ENCODE assay signal across 9 cellular contexts in genomic region chr12:57230381-57231155, GRCh38. TPM values are rescaled to one million over a fixed set of nuclear protein-coding genes. Genes with fewer than 3 reads are reported as not detected.
DNase-seq lines count a peak whose midpoint lies in the region; ATAC-seq, FAIRE-seq and TF ChIP-seq lines count a peak whose summit lies in the region.
"Had no signal": no experiment of that assay in that cellular context is flagged by ENCODE, and none has a peak within 500 bp of the region (broad histone marks: within the 10 kb centered on the region; RNA-seq: fewer than 3 reads in every experiment).

No MANE protein-coding gene starts in this region.

- ATAC-seq in activated T-cell treated with anti-CD3 and anti-CD28 coated beads, Interleukin-2, amount 50 U/mL, for 4 hours: no peak
- ATAC-seq in HepG2 (peak; percentile 7), HG03460 (IDR thresholded peaks at IDR 0.05; ENCODE audit: unreplicated experiment) (no peak), GM21529 (IDR thresholded peaks at IDR 0.05; ENCODE audit: unreplicated experiment) (no peak)

- peaks cover 0 to 19% of the 10 kb centered on the region in 2 experiments; a peak in 4 of 5 replicates for H3K27me3 ChIP-seq in HepG2 (ENCODE audit: control insufficient read depth in 1 of 2, insufficient read depth in 2 of 2, low read length in 2 of 2)
- H3K27me3 ChIP-seq in tibial nerve: peaks cover 0 to 25% of the 10 kb centered on the region in 2 donors

- no peaks in the 10 kb centered on the region for H3K9me3 ChIP-seq in HepG2 (ENCODE audit: low read length)
- no peaks in the 10 kb centered on the region for H3K9me3 ChIP-seq in tibial nerve

- H3K4me3 Mint-ChIP-seq in activated T-cell treated with anti-CD3 and anti-CD28 coated beads, Interleukin-2, amount 50 U/mL, for 4 hours: peak overlapping the region; percentile 99

- no peak overlapping the region for H2AFZ ChIP-seq in HepG2 (ENCODE audit: low read length)

- TF ChIP-seq CTCF in astrocyte of the spinal cord (IDR thresholded peaks at IDR 0.05; ENCODE audit: low read depth, low read length) (no peak), HepG2 (CRISPR knock-in tag; IDR thresholded peaks at IDR 0.05) (no peak), tibial nerve (IDR thresholded peaks at IDR 0.05) (no peak)

- CTCF ChIA-PET in HepG2 (lab: Yijun Ruan, JAX; ENCODE audit: low intra/inter-chr PET ratio, low total read pairs): interaction anchor here (8.7 kb wide), 1 partner anchor 9 kb away, joined by 87 read pairs; a partner anchor contains a TSS

- peaks cover 81% of the 10 kb centered on the region for H3K4me1 ChIP-seq in HepG2 (ENCODE audit: insufficient read depth, low read length)
- peaks cover 4 to 55% (median 25%) of the 10 kb centered on the region in 4 donors for H3K4me1 ChIP-seq in tibial nerve

- H3K9ac ChIP-seq in HepG2 (ENCODE audit: insufficient read depth, low read depth, low read length): peak overlapping the region; percentile 95

- WGBS in HepG2 (ENCODE audit: low lambda C conversion rate): 3% methylated on average over 8 of the region's 10 CpGs
- 37 to 46% methylated on average over 10 of the region's 10 CpGs for WGBS in tibial nerve, 2 donors

- H3K36me3 ChIP-seq in HepG2 (replicated peaks in 1 of 2; ENCODE audit: control insufficient read depth in 1 of 2, insufficient read depth in 2 of 2, low read length in 2 of 2) (peaks cover 20 to 34% of the 10 kb centered on the region in 2 experiments), tibial nerve (peaks cover 0 to 40% (median 14%) of the 10 kb centered on the region in 3 donors)

- no peak for TF ChIP-seq RAD21 in HepG2 (CRISPR knock-in tag; IDR thresholded peaks at IDR 0.05)

- H3K79me2 ChIP-seq in HepG2 (ENCODE audit: insufficient read depth, low read length): peaks cover 33% of the 10 kb centered on the region

- peaks cover 22% of the 10 kb centered on the region for H3K27me3 Mint-ChIP-seq in activated T-cell treated with anti-CD3 and anti-CD28 coated beads, Interleukin-2, amount 50 U/mL, for 4 hours (ENCODE audit: low read depth)

- H3K27ac ChIP-seq in HepG2 (ENCODE audit: extremely low read length, insufficient read depth, low read length): peak overlapping the region; percentile 95
- H3K27ac ChIP-seq in tibial nerve: peak overlapping the region; percentile 15 to 93 (median 78)
- no peak overlapping the region for H3K27ac ChIP-seq in caudate nucleus (ENCODE audit: low read depth, low read length)

- H3K4me1 Mint-ChIP-seq in activated T-cell treated with anti-CD3 and anti-CD28 coated beads, Interleukin-2, amount 50 U/mL, for 4 hours (ENCODE audit: low read depth): peaks cover 51% of the 10 kb centered on the region

- no peaks in the 10 kb centered on the region for H3K9me3 Mint-ChIP-seq in activated T-cell treated with anti-CD3 and anti-CD28 coated beads, Interleukin-2, amount 50 U/mL, for 4 hours

- intact Hi-C loops in HepG2 (cut with micrococcal nuclease; ENCODE audit: unreplicated experiment): loop anchor here (1.0 kb wide), 1 partner anchor 9 kb away; no protein-coding TSS in a partner anchor

- in situ Hi-C loops in astrocyte of the spinal cord (cut with HindIII; ENCODE audit: low sequenced_read_pairs): no loop called here
- in situ Hi-C loops in HepG2 (cut with HindIII; ENCODE audit: extremely low pct_ligation_motif_present, low pct_unique_long_range_greater_than_20kb): no loop called here

- peak overlapping the region; percentile 97 for H3K4me2 ChIP-seq in HepG2 (ENCODE audit: low read depth, low read length)

- no peak for FAIRE-seq in HepG2 (lab: Jason Lieb, UNC)

- BruUV-seq in HepG2 (replicated peaks; lab: Mats Ljungman, UMichigan): TSS peak; percentile 63

- TF ChIP-seq POLR2A in HepG2 (IDR thresholded peaks at IDR 0.05; ENCODE audit: insufficient read depth in 1 of 2, low read depth in 2 of 2, low read length in 2 of 2) (no peak), tibial nerve (IDR thresholded peaks at IDR 0.05) (no peak)

- H3K4me3 ChIP-seq in astrocyte of the spinal cord (ENCODE audit: low read depth, low read length) (peak overlapping the region; percentile 72), HepG2 (replicated peaks in 1 of 3; ENCODE audit: insufficient read depth in 1 of 3, low read depth in 2 of 3, low read length in 3 of 3) (peak overlapping the region; percentile 71 to 82 (median 75)), tibial nerve (peak overlapping the region; percentile 44 to 77 (median 64))

- peaks cover 11% of the 10 kb centered on the region; the same call in 1 of the 2 replicates for H4K20me1 ChIP-seq in HepG2 (ENCODE audit: insufficient read depth, low read length)

- POLR2A ChIA-PET in HepG2 (lab: Yijun Ruan, JAX): interaction anchor here (0.8 to 3.2 kb wide), 19 partner anchors 9 to 290 kb away, joined by 3 to 116 read pairs (median 8); partner anchors contain the start of genes DDIT3, INHBE, LRP1 and NEMP1

- peaks cover 53% of the 10 kb centered on the region for H3K36me3 Mint-ChIP-seq in activated T-cell treated with anti-CD3 and anti-CD28 coated beads, Interleukin-2, amount 50 U/mL, for 4 hours (ENCODE audit: insufficient read depth)

- no peak for TF ChIP-seq EP300 in HepG2 (IDR thresholded peaks at IDR 0.05; ENCODE audit: low read depth in 2 of 2, low read length in 2 of 2)
- TF ChIP-seq EP300 in HepG2 (CRISPR knock-in tag; IDR thresholded peaks at IDR 0.05; ENCODE audit: borderline replicate concordance): no peak
- no peak for TF ChIP-seq EP300 in tibial nerve (IDR thresholded peaks at IDR 0.05)

- no peak for DNase-seq in activated T-cell treated with anti-CD3 and anti-CD28 coated beads, Interleukin-2, amount 50 U/mL, for 4 hours
- no peak for DNase-seq in activated T-cell treated with anti-CD3 and anti-CD28 coated beads, Interleukin-2, amount 50 U/mL, for 1 hour
- DNase-seq in astrocyte of the spinal cord (ENCODE audit: low read depth, low spot score) (no peak), HepG2 (ENCODE audit: low spot score) (peak; percentile 34), tibial nerve (ENCODE audit: low spot score in 2 of 2) (no peak), caudate nucleus (lab: John Stamatoyannopoulos, UW) (no peak)
- DNase-seq: NCI-H526 treated with DMSO at 0.1 percent for 48 hours had no signal

RNA-seq across cellular contexts. Expression of gene SHMT2, which starts 1.1 kb away (rescaled TPM):
- 100 to 1,000 TPM; 373 to 414 (median 383) TPM for total RNA-seq in activated T-cell treated with anti-CD3 and anti-CD28 coated beads, Interleukin-2, amount 50 U/mL, for 4 hours
- total RNA-seq in HepG2 (2016; rRNA removed; fragmentation: Illumina TruSeq; extraction: Trizol) (181 and 184 TPM in 2 replicates), tibial nerve (10 to 100 TPM; 18.4 to 77.3 (median 32.6) TPM)
- 34.5 and 40.7 TPM in 2 replicates for total RNA-seq in HepG2 (2016; cell fraction: cytosol; rRNA removed; fragmentation: Illumina TruSeq; extraction: Trizol; ENCODE audit: low read depth)
- 185 and 193 TPM in 2 replicates for total RNA-seq in HepG2 (2016; cell fraction: insoluble cytoplasmic fraction; rRNA removed; fragmentation: Illumina TruSeq; extraction: Trizol)
- 86.2 and 91.5 TPM in 2 replicates for total RNA-seq in HepG2 (2016; cell fraction: membrane; rRNA removed; fragmentation: Illumina TruSeq; extraction: Trizol)
- total RNA-seq in HepG2 (2016; cell fraction: nucleus; rRNA removed; fragmentation: Illumina TruSeq; extraction: Trizol): 87.0 and 104 TPM in 2 replicates
- 393 and 420 TPM in 2 replicates for polyA plus RNA-seq in HepG2 (2011; rRNA removed)
- polyA plus RNA-seq in HepG2 (2011; cell fraction: cytosol; rRNA removed): 388 and 543 TPM in 2 replicates
- 527 and 559 TPM in 2 replicates for polyA plus RNA-seq in HepG2 (2011; cell fraction: nucleus; rRNA removed)
- 193 and 317 TPM in 2 replicates for polyA plus RNA-seq in HepG2 (2012)
- polyA plus RNA-seq in HepG2 (2016; cell fraction: cytosol; fragmentation: Illumina TruSeq; extraction: Trizol; ENCODE audit: low read depth): 47.3 and 51.9 TPM in 2 replicates
- polyA plus RNA-seq in HepG2 (2016; cell fraction: insoluble cytoplasmic fraction; fragmentation: Illumina TruSeq; extraction: Trizol; ENCODE audit: low read depth): 228 and 257 TPM in 2 replicates
- polyA plus RNA-seq in HepG2 (2016; cell fraction: membrane; fragmentation: Illumina TruSeq; extraction: Trizol; ENCODE audit: low read depth): 85.7 and 97.2 TPM in 2 replicates
- 161 and 174 TPM in 2 replicates for polyA plus RNA-seq in HepG2 (2016; cell fraction: nucleus; fragmentation: Illumina TruSeq; extraction: Trizol; ENCODE audit: insufficient read depth, low read depth)
- polyA minus RNA-seq in HepG2 (2011; rRNA and poly(A)+ RNA removed; ENCODE audit: low replicate concordance): 452 and 685 TPM in 2 replicates
- polyA minus RNA-seq in HepG2 (2011; cell fraction: cytosol; rRNA and poly(A)+ RNA removed): 216 and 224 TPM in 2 replicates
- polyA minus RNA-seq in HepG2 (2011; cell fraction: nucleus; rRNA and poly(A)+ RNA removed): 130 and 151 TPM in 2 replicates

RNA-seq across cellular contexts. Expression of gene NXPH4, which starts 14.0 kb away (rescaled TPM):
- total RNA-seq in activated T-cell treated with anti-CD3 and anti-CD28 coated beads, Interleukin-2, amount 50 U/mL, for 4 hours: under 1 TPM in 2 of 3 donors, not detected in 1; 0.20 to 0.24 TPM
- total RNA-seq in HepG2 (2016; rRNA removed; fragmentation: Illumina TruSeq; extraction: Trizol): not detected in 2 replicates
- not detected in 2 replicates for total RNA-seq in HepG2 (2016; cell fraction: cytosol; rRNA removed; fragmentation: Illumina TruSeq; extraction: Trizol; ENCODE audit: low read depth)
- not detected in 2 replicates for total RNA-seq in HepG2 (2016; cell fraction: insoluble cytoplasmic fraction; rRNA removed; fragmentation: Illumina TruSeq; extraction: Trizol)
- total RNA-seq in HepG2 (2016; cell fraction: membrane; rRNA removed; fragmentation: Illumina TruSeq; extraction: Trizol): not detected in 2 replicates
- total RNA-seq in HepG2 (2016; cell fraction: nucleus; rRNA removed; fragmentation: Illumina TruSeq; extraction: Trizol): not detected in 2 replicates
- polyA plus RNA-seq in HepG2 (2011; rRNA removed): 0.13 and 0.24 TPM in 2 replicates
- polyA plus RNA-seq in HepG2 (2011; cell fraction: cytosol; rRNA removed): 0.18 and 0.24 TPM in 2 replicates
- polyA plus RNA-seq in HepG2 (2011; cell fraction: nucleus; rRNA removed): 0.54 and 0.55 TPM in 2 replicates
- polyA plus RNA-seq in HepG2 (2012): 1.9 and 2.5 TPM in 2 replicates
- polyA plus RNA-seq in HepG2 (2016; cell fraction: cytosol; fragmentation: Illumina TruSeq; extraction: Trizol; ENCODE audit: low read depth): not detected in 2 replicates
- polyA plus RNA-seq in HepG2 (2016; cell fraction: insoluble cytoplasmic fraction; fragmentation: Illumina TruSeq; extraction: Trizol; ENCODE audit: low read depth): not detected in 2 replicates
- not detected in 2 replicates for polyA plus RNA-seq in HepG2 (2016; cell fraction: membrane; fragmentation: Illumina TruSeq; extraction: Trizol; ENCODE audit: low read depth)
- polyA plus RNA-seq in HepG2 (2016; cell fraction: nucleus; fragmentation: Illumina TruSeq; extraction: Trizol; ENCODE audit: insufficient read depth, low read depth): not detected in 2 replicates
- polyA minus RNA-seq in HepG2 (2011; rRNA and poly(A)+ RNA removed; ENCODE audit: low replicate concordance): 0.30 and 2.2 TPM in 2 replicates
- polyA minus RNA-seq in HepG2 (2011; cell fraction: cytosol; rRNA and poly(A)+ RNA removed): not detected in 2 replicates
- 0.25 TPM in 1 of 2 replicates, not detected in the other for polyA minus RNA-seq in HepG2 (2011; cell fraction: nucleus; rRNA and poly(A)+ RNA removed)
- 1 to 10 TPM in 1 of 4 donors, not detected in 3; 4.2 TPM for total RNA-seq in tibial nerve

RNA-seq across cellular contexts. Expression of gene STAC3, which starts 20.4 kb away (rescaled TPM):
- 1 to 10 TPM; 1.4 to 2.2 (median 1.7) TPM for total RNA-seq in activated T-cell treated with anti-CD3 and anti-CD28 coated beads, Interleukin-2, amount 50 U/mL, for 4 hours
- total RNA-seq in HepG2 (2016; rRNA removed; fragmentation: Illumina TruSeq; extraction: Trizol): 0.14 and 0.18 TPM in 2 replicates
- not detected in 2 replicates for total RNA-seq in HepG2 (2016; cell fraction: cytosol; rRNA removed; fragmentation: Illumina TruSeq; extraction: Trizol; ENCODE audit: low read depth)
- 0.25 and 0.26 TPM in 2 replicates for total RNA-seq in HepG2 (2016; cell fraction: insoluble cytoplasmic fraction; rRNA removed; fragmentation: Illumina TruSeq; extraction: Trizol)
- not detected in 2 replicates for total RNA-seq in HepG2 (2016; cell fraction: membrane; rRNA removed; fragmentation: Illumina TruSeq; extraction: Trizol)
- total RNA-seq in HepG2 (2016; cell fraction: nucleus; rRNA removed; fragmentation: Illumina TruSeq; extraction: Trizol): 0.34 and 0.62 TPM in 2 replicates
- polyA plus RNA-seq in HepG2 (2011; rRNA removed): 0.22 and 0.27 TPM in 2 replicates
- polyA plus RNA-seq in HepG2 (2011; cell fraction: cytosol; rRNA removed): 0.05 and 0.17 TPM in 2 replicates
- polyA plus RNA-seq in HepG2 (2011; cell fraction: nucleus; rRNA removed): 1.3 TPM in 2 replicates
- 0.34 and 0.49 TPM in 2 replicates for polyA plus RNA-seq in HepG2 (2012)
- 0.12 TPM in 1 of 2 replicates, not detected in the other for polyA plus RNA-seq in HepG2 (2016; cell fraction: cytosol; fragmentation: Illumina TruSeq; extraction: Trizol; ENCODE audit: low read depth)
- 0.19 and 0.38 TPM in 2 replicates for polyA plus RNA-seq in HepG2 (2016; cell fraction: insoluble cytoplasmic fraction; fragmentation: Illumina TruSeq; extraction: Trizol; ENCODE audit: low read depth)
- 0.18 TPM in 1 of 2 replicates, not detected in the other for polyA plus RNA-seq in HepG2 (2016; cell fraction: membrane; fragmentation: Illumina TruSeq; extraction: Trizol; ENCODE audit: low read depth)
- 1.4 and 2.4 TPM in 2 replicates for polyA plus RNA-seq in HepG2 (2016; cell fraction: nucleus; fragmentation: Illumina TruSeq; extraction: Trizol; ENCODE audit: insufficient read depth, low read depth)
- 0.54 TPM in 1 of 2 replicates, not detected in the other for polyA minus RNA-seq in HepG2 (2011; rRNA and poly(A)+ RNA removed; ENCODE audit: low replicate concordance)
- polyA minus RNA-seq in HepG2 (2011; cell fraction: cytosol; rRNA and poly(A)+ RNA removed): not detected in 2 replicates
- 0.99 and 1.3 TPM in 2 replicates for polyA minus RNA-seq in HepG2 (2011; cell fraction: nucleus; rRNA and poly(A)+ RNA removed)
- total RNA-seq in tibial nerve: 1 to 10 TPM in 3 of 4 donors, not detected in 1; 1.7 to 5.0 (median 3.6) TPM
